In genomic region chr4:152180369-152180768, GRCh38 we compare ENCODE assay signal across 23 cellular contexts.
DNase-seq lines count a peak whose midpoint lies in the region; ATAC-seq, FAIRE-seq and TF ChIP-seq lines count a peak whose summit lies in the region.
"Had no signal": no experiment of that assay in that cellular context is flagged by ENCODE, and none has a peak within 500 bp of the region (broad histone marks: within the 10 kb centered on the region; RNA-seq: fewer than 3 reads in every experiment).

No MANE protein-coding gene starts in this region.

- CTCF ChIA-PET in GM12878 (lab: Yijun Ruan, JAX) = no interaction called here

- H3K36me3 Mint-ChIP-seq in activated T-helper 17 cell treated with anti-CD3 and anti-CD28 coated beads, Interleukin-2, amount 50 U/mL, for 72 hours (ENCODE audit: low read depth) = no peaks in the 10 kb centered on the region
- H3K36me3 Mint-ChIP-seq: CD14-positive monocyte; CD8-positive, alpha-beta T cell had no signal

- TF ChIP-seq CTCF in GM12878 (IDR thresholded peaks at IDR 0.05 in 2 of 3, conservative IDR thresholded peaks at IDR 0.05 in 1 of 3; ENCODE audit: control insufficient read depth in 2 of 3, extremely low read depth in 1 of 3, insufficient read depth in 1 of 3, low read depth in 3 of 3, low read length in 3 of 3) = no peak

- H3K79me2 ChIP-seq in GM12878 (ENCODE audit: control insufficient read depth, insufficient read depth, low read length) = no peaks in the 10 kb centered on the region

- intact Hi-C loops in GM12878 (cut with micrococcal nuclease; ENCODE audit: unreplicated experiment) = loop anchor here (5.0 kb wide), 1 partner anchor 378 kb away; no protein-coding TSS in a partner anchor

- ATAC-seq in GM18907 (IDR thresholded peaks at IDR 0.05; ENCODE audit: unreplicated experiment) (peak; percentile 51), GM21423 (IDR thresholded peaks at IDR 0.05; ENCODE audit: unreplicated experiment) (peak; percentile 43), GM12878 (no peak; the same call in 2 of the 3 replicates), HG02852 (IDR thresholded peaks at IDR 0.05; ENCODE audit: unreplicated experiment) (no peak)
- ATAC-seq in activated T-helper 17 cell treated with anti-CD3 and anti-CD28 coated beads, Interleukin-2, amount 50 U/mL, for 72 hours (replicated peaks) = no peak
- ATAC-seq: CD8-positive, alpha-beta T cell had no signal

- FAIRE-seq in GM12891 (lab: Jason Lieb, UNC) = no peak
- FAIRE-seq in GM12878 (lab: Jason Lieb, UNC) = no peak
- FAIRE-seq: A204.1, D721Med, G401.6 had no signal

- no peak overlapping the region for H3K27ac ChIP-seq in GM12878 (ENCODE audit: control insufficient read depth, insufficient read depth)
- H3K27ac ChIP-seq: BLaER1 had no signal

- TF ChIP-seq EP300 in GM12878 (IDR thresholded peaks at IDR 0.05; ENCODE audit: borderline replicate concordance in 1 of 2, control insufficient read depth in 1 of 2, low read depth in 2 of 2, low read length in 2 of 2) = no peak

- peaks cover 4% of the 10 kb centered on the region for H3K4me1 Mint-ChIP-seq in activated T-helper 17 cell treated with anti-CD3 and anti-CD28 coated beads, Interleukin-2, amount 50 U/mL, for 72 hours

- no peaks in the 10 kb centered on the region for H3K27me3 ChIP-seq in GM12878 (replicated peaks in 1 of 2; ENCODE audit: control insufficient read depth in 2 of 2, insufficient read depth in 2 of 2, low read length in 1 of 2)
- H3K27me3 ChIP-seq: BE2C, BLaER1 had no signal

- H3K27me3 Mint-ChIP-seq in activated T-helper 17 cell treated with anti-CD3 and anti-CD28 coated beads, Interleukin-2, amount 50 U/mL, for 72 hours = no peaks in the 10 kb centered on the region
- H3K27me3 Mint-ChIP-seq: CD4-positive, alpha-beta T cell had no signal

- RAD21 ChIA-PET in GM12878 (lab: Charles Lee; ENCODE audit: unreplicated experiment) = no interaction called here

- H3K36me3 ChIP-seq in GM12878 (ENCODE audit: control insufficient read depth in 2 of 2, insufficient read depth in 2 of 2, low read length in 1 of 2) = no peaks in the 10 kb centered on the region
- H3K36me3 ChIP-seq: BE2C, BLaER1 had no signal

- no peak overlapping the region for H2AFZ ChIP-seq in GM12878 (ENCODE audit: control insufficient read depth, low read depth, low read length)

- no peak overlapping the region for H3K4me3 ChIP-seq in GM12878
- H3K4me3 ChIP-seq: BLaER1 had no signal

- no peaks in the 10 kb centered on the region for H3K4me1 ChIP-seq in GM12878 (ENCODE audit: control insufficient read depth, insufficient read depth, low read length)
- H3K4me1 ChIP-seq: BE2C, Caco-2 had no signal

- H3K9me3 ChIP-seq in GM12878 (replicated peaks; ENCODE audit: control insufficient read depth, insufficient read depth, low read length) = no peaks in the 10 kb centered on the region
- H3K9me3 ChIP-seq: BE2C, Caco-2 had no signal

- H3K9me3 Mint-ChIP-seq in activated T-helper 17 cell treated with anti-CD3 and anti-CD28 coated beads, Interleukin-2, amount 50 U/mL, for 72 hours = no peaks in the 10 kb centered on the region
- H3K9me3 Mint-ChIP-seq: CD4-positive, alpha-beta T cell; CD8-positive, alpha-beta T cell had no signal

- H3K27ac Mint-ChIP-seq in activated T-helper 17 cell treated with anti-CD3 and anti-CD28 coated beads, Interleukin-2, amount 50 U/mL, for 72 hours = no peak overlapping the region
- H3K27ac Mint-ChIP-seq: CD14-positive monocyte; CD4-positive, alpha-beta T cell; CD8-positive, alpha-beta T cell had no signal

- no TSS peak for BruUV-seq in GM12878 (replicated peaks; lab: Mats Ljungman, UMichigan)

- H3K4me3 Mint-ChIP-seq in activated T-helper 17 cell treated with anti-CD3 and anti-CD28 coated beads, Interleukin-2, amount 50 U/mL, for 72 hours = no peak overlapping the region
- H3K4me3 Mint-ChIP-seq: CD14-positive monocyte; CD4-positive, alpha-beta T cell; CD8-positive, alpha-beta T cell had no signal

- in situ Hi-C loops in GM12878 (cut with MboI) = no loop called here

- TF ChIP-seq POLR2A in GM12891 (IDR thresholded peaks at IDR 0.05; ENCODE audit: low read depth, low read length) (no peak), GM12878 (IDR thresholded peaks at IDR 0.05; ENCODE audit: low read depth, low read length) (no peak)

- TF ChIP-seq RAD21 in GM12878 (IDR thresholded peaks at IDR 0.05; ENCODE audit: insufficient read depth, low read depth, low read length) = no peak

- WGBS in GM12878 (ENCODE audit: insufficient coverage, insufficient replicate concordance, low lambda C conversion rate, missing lambda C conversion rate) = 51% methylated on average over 2 of the region's 2 CpGs

- H4K20me1 ChIP-seq in GM12878 (ENCODE audit: control insufficient read depth, insufficient read depth) = no peaks in the 10 kb centered on the region
- H4K20me1 ChIP-seq: BLaER1 had no signal

- no peak overlapping the region for H3K4me2 ChIP-seq in GM12878 (ENCODE audit: control insufficient read depth, insufficient read depth)

- H3K9ac ChIP-seq in GM12878 (ENCODE audit: control insufficient read depth, insufficient read depth, low read length) = no peak overlapping the region
- H3K9ac ChIP-seq: BLaER1 had no signal

- SMC1A ChIA-PET in GM12878 (lab: Charles Lee; ENCODE audit: uncharacterized antibody, unreplicated experiment) = no interaction called here

- no peak for DNase-seq in GM12891 (ENCODE audit: insufficient read length, low spot score)
- DNase-seq in GM12878 (ENCODE audit: low read depth, low spot score) = no peak
- no peak for DNase-seq in cerebellum (ENCODE audit: low spot score)
- DNase-seq in NCI-H2171 treated with DMSO at 0.1 percent for 48 hours (lab: John Stamatoyannopoulos, UW) = no peak
- DNase-seq: 8988T; ACHN; BE2C; C1 segment of cervical spinal cord; Caco-2; Calu3; CD4-positive, alpha-beta T cell; CD8-positive, alpha-beta T cell; DMS79 treated with DMSO at 0.1 percent for 48 hours; GF-D8 had no signal

- POLR2A ChIA-PET in GM12878 (lab: Charles Lee) = no interaction called here

TF ChIP-seq in GM12891, 5 proteins besides CTCF, POLR2A, EP300 and RAD21:
- no peak for TF ChIP-seq TAF1 (IDR thresholded peaks at IDR 0.05; ENCODE audit: low read depth, low read length)
- no peak for TF ChIP-seq PAX5 (IDR thresholded peaks at IDR 0.05; ENCODE audit: insufficient read depth, low read length, severe bottlenecking)
- TF ChIP-seq SPI1 (IDR thresholded peaks at IDR 0.05; ENCODE audit: low read depth, low read length) = peak; percentile 81

TF ChIP-seq in GM12878, 131 proteins besides CTCF, POLR2A, EP300 and RAD21:
- TF ChIP-seq, protein P1, sequence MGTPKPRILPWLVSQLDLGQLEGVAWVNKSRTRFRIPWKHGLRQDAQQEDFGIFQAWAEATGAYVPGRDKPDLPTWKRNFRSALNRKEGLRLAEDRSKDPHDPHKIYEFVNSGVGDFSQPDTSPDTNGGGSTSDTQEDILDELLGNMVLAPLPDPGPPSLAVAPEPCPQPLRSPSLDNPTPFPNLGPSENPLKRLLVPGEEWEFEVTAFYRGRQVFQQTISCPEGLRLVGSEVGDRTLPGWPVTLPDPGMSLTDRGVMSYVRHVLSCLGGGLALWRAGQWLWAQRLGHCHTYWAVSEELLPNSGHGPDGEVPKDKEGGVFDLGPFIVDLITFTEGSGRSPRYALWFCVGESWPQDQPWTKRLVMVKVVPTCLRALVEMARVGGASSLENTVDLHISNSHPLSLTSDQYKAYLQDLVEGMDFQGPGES (IDR thresholded peaks at IDR 0.05) = no peak
- TF ChIP-seq IKZF2 (IDR thresholded peaks at IDR 0.05) (0 out of 4 replicates have a peak, but pooled peaks of 1 of the 2 experiments have one; percentile 12), SPI1 (IDR thresholded peaks at IDR 0.05; ENCODE audit: borderline replicate concordance, insufficient read depth, low read depth, low read length) (peak; percentile 70)

Comparison
In these comparisons a context has a peak if more than half of its experiments do, and no peak if none do; other contexts are left out.
1. ATAC-seq: peak in GM18907 (single experiment) and GM21423 (single experiment); none in GM12878 (single experiment), HG02852 (single experiment) and activated T-helper 17 cell treated with anti-CD3 and anti-CD28 coated beads, Interleukin-2, amount 50 U/mL, for 72 hours (single experiment).